24 cellular contexts compared by ENCODE assay signal in the genomic region with DNA sequence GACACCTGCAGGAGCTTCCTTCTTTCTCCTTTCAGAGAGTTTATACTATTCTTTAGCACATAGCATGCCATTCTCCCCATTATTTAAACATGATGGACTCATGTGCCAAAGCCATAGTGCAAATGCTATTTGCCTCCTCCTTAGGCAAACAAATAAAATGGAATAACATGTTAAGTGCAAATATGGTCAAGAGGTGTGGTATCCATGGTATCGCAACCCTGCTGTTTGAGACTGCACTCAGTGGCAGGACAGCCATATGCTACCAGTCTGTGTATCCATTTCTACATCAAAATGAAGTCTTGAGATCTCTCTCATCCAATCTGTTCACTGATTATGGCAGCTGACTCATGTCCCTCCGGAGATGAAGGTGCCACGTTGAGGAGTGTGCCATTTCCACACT. TPM values are rescaled to one million over a fixed set of nuclear protein-coding genes. Genes with fewer than 3 reads are reported as not detected.
A peak's percentile ranks its signal among the peaks of the same experiment; 100 is the strongest.
DNase-seq lines count a peak whose midpoint lies in the region; ATAC-seq and TF ChIP-seq lines count a peak whose summit lies in the region.
"Had no signal": no experiment of that assay in that cellular context is flagged by ENCODE, and none has a peak within 500 bp of the region (broad histone marks: within the 10 kb centered on the region; RNA-seq: fewer than 3 reads in every experiment).

No MANE protein-coding gene starts in this region.

- intact Hi-C loops in lower lobe of right lung (cut with DNase I): no loop called here

- H2AFZ ChIP-seq in GM23248: no peak overlapping the region

- H3K27ac ChIP-seq in lower lobe of right lung (no peak overlapping the region), GM23248 (no peak overlapping the region)
- H3K27ac ChIP-seq: esophagus muscularis mucosa, gastroesophageal sphincter, SJSA1 had no signal

- DNase-seq in DMS 273 treated with DMSO at 0.1 percent for 48 hours (lab: John Stamatoyannopoulos, UW): peak; percentile 94
- peak; percentile 82 for DNase-seq in NCI-H1417 treated with DMSO at 0.1 percent for 48 hours (lab: John Stamatoyannopoulos, UW)
- DNase-seq in NCI-H524 (lab: John Stamatoyannopoulos, UW): peak; percentile 74 to 89
- DNase-seq in lower lobe of right lung: no peak
- no peak for DNase-seq in iPS-NIHi11 (ENCODE audit: low spot score)
- DNase-seq in GM23248: no peak
- DNase-seq in mucosa of gallbladder (ENCODE audit: low spot score): no peak
- DNase-seq: activated B cell treated with CpG ODN at 0.5 μM for 24 hours; activated CD8-positive, alpha-beta T cell treated with anti-CD3 and anti-CD28 coated beads for 36 hours; activated T-cell treated with anti-CD3 and anti-CD28 coated beads, Interleukin-2, amount 50 U/mL, for 4 hours; cerebellar nuclear complex; effector memory CD4-positive, alpha-beta T cell; stimulated activated CD8-positive, alpha-beta memory T cell treated with anti-CD3 and anti-CD28 coated beads, Interleukin-4, amount 100 ng/mL, for 48 hours; substantia nigra had no signal

- no peaks in the 10 kb centered on the region for H3F3A ChIP-seq in GM23248 (ENCODE audit: insufficient read depth)

- no peaks in the 10 kb centered on the region for H3K79me2 ChIP-seq in GM23248 (ENCODE audit: insufficient read depth)

- no peaks in the 10 kb centered on the region for H3K9me3 ChIP-seq in lower lobe of right lung
- H3K9me3 ChIP-seq in GM23248 (ENCODE audit: low read depth): no peaks in the 10 kb centered on the region
- H3K9me3 ChIP-seq: esophagus muscularis mucosa, gastroesophageal sphincter, SJSA1 had no signal

- in situ Hi-C loops in GM23248 (cut with MboI): no loop called here

- H3K4me2 ChIP-seq in GM23248 (ENCODE audit: unreplicated experiment): no peak overlapping the region

- ATAC-seq in lower lobe of right lung (peak; percentile 21 to 37), HG02678 (IDR thresholded peaks at IDR 0.05; ENCODE audit: unreplicated experiment) (no peak)
- ATAC-seq: activated CD8-positive, alpha-beta T cell treated with anti-CD3 and anti-CD28 coated beads for 36 hours; activated naive CD4-positive, alpha-beta T cell treated with anti-CD3 and anti-CD28 coated beads, Interleukin-2, amount 50 U/mL, for 72 hours; activated T-cell treated with anti-CD3 and anti-CD28 coated beads, Interleukin-2, amount 50 U/mL, for 4 hours had no signal

- H3K36me3 ChIP-seq in lower lobe of right lung (no peaks in the 10 kb centered on the region), GM23248 (ENCODE audit: low read depth) (no peaks in the 10 kb centered on the region)
- H3K36me3 ChIP-seq: esophagus muscularis mucosa, gastroesophageal sphincter, SJSA1 had no signal

- H3K9ac ChIP-seq in GM23248: no peak overlapping the region

- no peaks in the 10 kb centered on the region for H4K20me1 ChIP-seq in GM23248 (ENCODE audit: insufficient read depth)

- 60% methylated on average over 3 of the region's 3 CpGs for WGBS in GM23248 (ENCODE audit: low coverage in 1 of 2, low lambda C conversion rate in 2 of 2, missing lambda C conversion rate in 2 of 2), 2 experiments

- no peaks in the 10 kb centered on the region for H3K4me1 ChIP-seq in lower lobe of right lung
- H3K4me1 ChIP-seq in GM23248 (ENCODE audit: insufficient read depth): no peaks in the 10 kb centered on the region
- H3K4me1 ChIP-seq: esophagus muscularis mucosa, gastroesophageal sphincter, SJSA1 had no signal

- H3K4me3 ChIP-seq in lower lobe of right lung: no peak overlapping the region
- H3K4me3 ChIP-seq in GM23248: no peak overlapping the region
- H3K4me3 ChIP-seq: esophagus muscularis mucosa, gastroesophageal sphincter, SJSA1 had no signal

- H3K9me2 ChIP-seq in GM23248 (ENCODE audit: insufficient read depth): no peaks in the 10 kb centered on the region

- H3K27me3 ChIP-seq in lower lobe of right lung (ENCODE audit: low read depth): no peaks in the 10 kb centered on the region
- peaks cover 33% of the 10 kb centered on the region; the same call in 1 of the 2 replicates for H3K27me3 ChIP-seq in GM23248 (replicated peaks; ENCODE audit: insufficient read depth)
- H3K27me3 ChIP-seq: esophagus muscularis mucosa, gastroesophageal sphincter had no signal

- TF ChIP-seq CTCF in lower lobe of right lung (IDR thresholded peaks at IDR 0.05): no peak

RNA-seq across cellular contexts. Expression of gene HEPACAM2, which starts 22.8 kb away (rescaled TPM):
- 0.18 TPM for total RNA-seq in lower lobe of right lung
- total RNA-seq in GM23248 (2014; rRNA removed; shearing (Covaris generic)): not detected in 2 replicates
- not detected in 2 replicates for polyA plus RNA-seq in GM23248 (2016; fragmentation: Nextera tagmentation; extraction: Ambion mirVana)
- total RNA-seq in mucosa of gallbladder: 1.2 TPM
- total RNA-seq: activated B cell treated with CpG ODN at 0.5 μM for 24 hours; activated CD8-positive, alpha-beta T cell treated with anti-CD3 and anti-CD28 coated beads for 36 hours; activated T-cell treated with anti-CD3 and anti-CD28 coated beads, Interleukin-2, amount 50 U/mL, for 4 hours; astrocyte; Daoy; esophagus muscularis mucosa; gastroesophageal sphincter; NCI-H460; SJSA1; T-helper 2 cell treated with Interferon-gamma antibody and Interleukin-4, amounts not matched to agents 100 ng/mL and 5 ng/mL, for 36 hours had no signal

RNA-seq across cellular contexts. Expression of gene VPS50, which starts 28.7 kb away (rescaled TPM):
- total RNA-seq in lower lobe of right lung: 34.6 TPM
- 23.3 and 30.9 TPM in 2 replicates for total RNA-seq in GM23248 (2014; rRNA removed; shearing (Covaris generic))
- polyA plus RNA-seq in GM23248 (2016; fragmentation: Nextera tagmentation; extraction: Ambion mirVana): 10.3 and 11.9 TPM in 2 replicates
- total RNA-seq in mucosa of gallbladder: 21.0 TPM

RNA-seq across cellular contexts. Expression of gene SAMD9L, which starts 55.3 kb away (rescaled TPM):
- total RNA-seq in lower lobe of right lung (64.4 TPM), mucosa of gallbladder (6.4 TPM)
- total RNA-seq in GM23248 (2014; rRNA removed; shearing (Covaris generic)): 11.0 and 17.0 TPM in 2 replicates
- polyA plus RNA-seq in GM23248 (2016; fragmentation: Nextera tagmentation; extraction: Ambion mirVana): 18.5 and 19.9 TPM in 2 replicates
- polyA plus RNA-seq: neural cell had no signal

Comparison
In these comparisons a context has a peak if more than half of its experiments do, and no peak if none do; other contexts are left out.
1. DNase-seq: peak in DMS 273 treated with DMSO at 0.1 percent for 48 hours (single experiment), NCI-H1417 treated with DMSO at 0.1 percent for 48 hours (single experiment) and NCI-H524 (2 of 2); none in lower lobe of right lung (single experiment), iPS-NIHi11 (single experiment), GM23248 (single experiment) and mucosa of gallbladder (single experiment).